Comparison of ENCODE assay signal across 29 cellular contexts in genomic region chr2:220503446-220503845, GRCh38.
"Had no signal": no experiment of that assay in that cellular context is flagged by ENCODE, and none has a peak within 500 bp of the region (broad histone marks: within the 10 kb centered on the region; RNA-seq: fewer than 3 reads in every experiment).

No MANE protein-coding gene starts in this region.

- H3K4me3 ChIP-seq: ascending aorta, body of pancreas, colonic mucosa, Peyer's patch had no signal

- H3K27ac ChIP-seq: ascending aorta, body of pancreas, colonic mucosa, Peyer's patch had no signal

- DNase-seq: activated B cell treated with CpG ODN at 0.5 μM for 24 hours; activated CD4-positive, alpha-beta T cell treated with anti-CD3 and anti-CD28 coated beads for 1 hour; activated CD4-positive, alpha-beta T cell treated with anti-CD3 and anti-CD28 coated beads, Interleukin-2, amount 10 ng/mL, durations not matched to agents 24 days and 14 days; activated CD4-positive, alpha-beta T cell treated with anti-CD3 and anti-CD28 coated beads, Interleukin-2, amount 50 U/mL, for 48 hours; activated CD8-positive, alpha-beta memory T cell treated with anti-CD3 and anti-CD28 coated beads, Interleukin-2, amount 10 ng/mL, durations not matched to agents 7 days and 5 days; activated effector memory CD4-positive, alpha-beta T cell treated with Interleukin-2 at 50 U/mL for 16 hours; activated naive CD4-positive, alpha-beta T cell; activated naive CD8-positive, alpha-beta T cell treated with anti-CD3 and anti-CD28 coated beads, Interleukin-2, amount 50 U/mL, for 24 hours; activated T-cell treated with anti-CD3 and anti-CD28 coated beads, Interleukin-2, amount 50 U/mL, for 24 hours; amniotic stem cell; body of pancreas; central memory CD4-positive, alpha-beta T cell; colonic mucosa; KG1; NCI-H1048; NCI-H146; NCI-H2029; NCI-H2107; NCI-H526; NCI-H82; NK-92 treated with Interleukin-12 subunit alpha and Interleukin-12 subunit beta, amount 100 ng/mL, for 24 hours; OCI-M1; Peyer's patch; SIG-M5; T-helper 17 cell; T1000 had no signal

- H3K4me1 ChIP-seq: ascending aorta, body of pancreas, colonic mucosa, Peyer's patch had no signal

- ATAC-seq: activated CD8-positive, alpha-beta memory T cell treated with anti-CD3 and anti-CD28 coated beads, Interleukin-2, amount 10 ng/mL, durations not matched to agents 7 days and 5 days; activated naive CD8-positive, alpha-beta T cell treated with anti-CD3 and anti-CD28 coated beads, Interleukin-2, amount 50 U/mL, for 24 hours; body of pancreas; T-helper 17 cell had no signal

- H3K9me3 ChIP-seq: ascending aorta, body of pancreas, colonic mucosa, Peyer's patch had no signal

- H3K36me3 ChIP-seq: ascending aorta, colonic mucosa, Peyer's patch had no signal

- H3K27me3 ChIP-seq: ascending aorta, body of pancreas, colonic mucosa, Peyer's patch had no signal

- FAIRE-seq: bronchial epithelial cell, TTC549 had no signal
